Comparison of ENCODE assay signal across 2 cellular contexts in the genomic region with DNA sequence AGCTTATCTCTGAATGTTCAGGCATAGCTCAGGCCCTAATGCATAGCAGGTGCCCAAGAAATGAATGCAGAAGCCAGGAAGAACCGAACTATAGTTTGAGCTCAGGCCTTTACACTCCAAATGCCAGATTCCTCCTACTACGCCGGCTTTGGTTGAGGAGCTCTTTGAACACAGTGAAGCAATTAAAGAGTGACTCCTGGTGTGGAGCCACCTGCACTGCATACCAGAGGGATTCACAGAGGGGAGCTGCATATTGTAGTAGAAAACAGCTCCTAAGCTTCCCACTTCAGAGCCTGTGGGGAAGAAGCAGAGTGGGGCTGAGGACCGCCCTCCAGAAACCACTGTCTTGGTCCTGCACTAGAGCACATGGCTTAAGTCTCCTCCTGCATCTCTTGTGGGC.
TF ChIP-seq lines count a peak whose summit lies in the region.

No MANE protein-coding gene starts in this region.

TF ChIP-seq in GM23338, 12 proteins besides CTCF, POLR2A, EP300 and RAD21:
- TF ChIP-seq EZH2phosphoT487 (IDR thresholded peaks at IDR 0.05; ENCODE audit: unreplicated experiment): no peak
- TF ChIP-seq, protein P1, sequence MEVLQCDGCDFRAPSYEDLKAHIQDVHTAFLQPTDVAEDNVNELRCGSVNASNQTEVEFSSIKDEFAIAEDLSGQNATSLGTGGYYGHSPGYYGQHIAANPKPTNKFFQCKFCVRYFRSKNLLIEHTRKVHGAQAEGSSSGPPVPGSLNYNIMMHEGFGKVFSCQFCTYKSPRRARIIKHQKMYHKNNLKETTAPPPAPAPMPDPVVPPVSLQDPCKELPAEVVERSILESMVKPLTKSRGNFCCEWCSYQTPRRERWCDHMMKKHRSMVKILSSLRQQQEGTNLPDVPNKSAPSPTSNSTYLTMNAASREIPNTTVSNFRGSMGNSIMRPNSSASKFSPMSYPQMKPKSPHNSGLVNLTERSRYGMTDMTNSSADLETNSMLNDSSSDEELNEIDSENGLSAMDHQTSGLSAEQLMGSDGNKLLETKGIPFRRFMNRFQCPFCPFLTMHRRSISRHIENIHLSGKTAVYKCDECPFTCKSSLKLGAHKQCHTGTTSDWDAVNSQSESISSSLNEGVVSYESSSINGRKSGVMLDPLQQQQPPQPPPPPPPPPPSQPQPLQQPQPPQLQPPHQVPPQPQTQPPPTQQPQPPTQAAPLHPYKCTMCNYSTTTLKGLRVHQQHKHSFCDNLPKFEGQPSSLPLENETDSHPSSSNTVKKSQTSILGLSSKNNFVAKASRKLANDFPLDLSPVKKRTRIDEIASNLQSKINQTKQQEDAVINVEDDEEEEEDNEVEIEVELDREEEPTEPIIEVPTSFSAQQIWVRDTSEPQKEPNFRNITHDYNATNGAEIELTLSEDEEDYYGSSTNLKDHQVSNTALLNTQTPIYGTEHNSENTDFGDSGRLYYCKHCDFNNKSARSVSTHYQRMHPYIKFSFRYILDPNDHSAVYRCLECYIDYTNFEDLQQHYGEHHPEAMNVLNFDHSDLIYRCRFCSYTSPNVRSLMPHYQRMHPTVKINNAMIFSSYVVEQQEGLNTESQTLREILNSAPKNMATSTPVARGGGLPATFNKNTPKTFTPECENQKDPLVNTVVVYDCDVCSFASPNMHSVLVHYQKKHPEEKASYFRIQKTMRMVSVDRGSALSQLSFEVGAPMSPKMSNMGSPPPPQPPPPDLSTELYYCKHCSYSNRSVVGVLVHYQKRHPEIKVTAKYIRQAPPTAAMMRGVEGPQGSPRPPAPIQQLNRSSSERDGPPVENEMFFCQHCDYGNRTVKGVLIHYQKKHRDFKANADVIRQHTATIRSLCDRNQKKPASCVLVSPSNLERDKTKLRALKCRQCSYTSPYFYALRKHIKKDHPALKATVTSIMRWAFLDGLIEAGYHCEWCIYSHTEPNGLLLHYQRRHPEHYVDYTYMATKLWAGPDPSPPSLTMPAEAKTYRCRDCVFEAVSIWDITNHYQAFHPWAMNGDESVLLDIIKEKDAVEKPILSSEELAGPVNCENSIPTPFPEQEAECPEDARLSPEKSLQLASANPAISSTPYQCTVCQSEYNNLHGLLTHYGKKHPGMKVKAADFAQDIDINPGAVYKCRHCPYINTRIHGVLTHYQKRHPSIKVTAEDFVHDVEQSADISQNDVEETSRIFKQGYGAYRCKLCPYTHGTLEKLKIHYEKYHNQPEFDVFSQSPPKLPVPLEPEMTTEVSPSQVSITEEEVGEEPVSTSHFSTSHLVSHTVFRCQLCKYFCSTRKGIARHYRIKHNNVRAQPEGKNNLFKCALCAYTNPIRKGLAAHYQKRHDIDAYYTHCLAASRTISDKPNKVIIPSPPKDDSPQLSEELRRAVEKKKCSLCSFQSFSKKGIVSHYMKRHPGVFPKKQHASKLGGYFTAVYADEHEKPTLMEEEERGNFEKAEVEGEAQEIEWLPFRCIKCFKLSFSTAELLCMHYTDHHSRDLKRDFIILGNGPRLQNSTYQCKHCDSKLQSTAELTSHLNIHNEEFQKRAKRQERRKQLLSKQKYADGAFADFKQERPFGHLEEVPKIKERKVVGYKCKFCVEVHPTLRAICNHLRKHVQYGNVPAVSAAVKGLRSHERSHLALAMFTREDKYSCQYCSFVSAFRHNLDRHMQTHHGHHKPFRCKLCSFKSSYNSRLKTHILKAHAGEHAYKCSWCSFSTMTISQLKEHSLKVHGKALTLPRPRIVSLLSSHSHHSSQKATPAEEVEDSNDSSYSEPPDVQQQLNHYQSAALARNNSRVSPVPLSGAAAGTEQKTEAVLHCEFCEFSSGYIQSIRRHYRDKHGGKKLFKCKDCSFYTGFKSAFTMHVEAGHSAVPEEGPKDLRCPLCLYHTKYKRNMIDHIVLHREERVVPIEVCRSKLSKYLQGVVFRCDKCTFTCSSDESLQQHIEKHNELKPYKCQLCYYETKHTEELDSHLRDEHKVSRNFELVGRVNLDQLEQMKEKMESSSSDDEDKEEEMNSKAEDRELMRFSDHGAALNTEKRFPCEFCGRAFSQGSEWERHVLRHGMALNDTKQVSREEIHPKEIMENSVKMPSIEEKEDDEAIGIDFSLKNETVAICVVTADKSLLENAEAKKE (CRISPR knock-in tag; IDR thresholded peaks at IDR 0.05): peak; percentile 86

TF ChIP-seq in WTC11, 78 proteins besides CTCF, POLR2A, EP300 and RAD21:
- TF ChIP-seq ZNF423 (CRISPR knock-in tag; IDR thresholded peaks at IDR 0.05) (peak; percentile 55; the same call in 1 of the 2 replicates), ZBTB21 (CRISPR knock-in tag; IDR thresholded peaks at IDR 0.05; ENCODE audit: borderline replicate concordance) (no peak), JAZF1 (CRISPR knock-in tag; IDR thresholded peaks at IDR 0.05) (no peak), SMAD3 (CRISPR knock-in tag; IDR thresholded peaks at IDR 0.05; ENCODE audit: borderline replicate concordance) (peak; percentile 15; the same call in 1 of the 2 replicates), ZNF396 (CRISPR knock-in tag; IDR thresholded peaks at IDR 0.05; ENCODE audit: borderline replicate concordance) (no peak), IRF2 (CRISPR knock-in tag; IDR thresholded peaks at IDR 0.05; ENCODE audit: borderline replicate concordance, low read depth) (no peak), ZNF416 (CRISPR knock-in tag; IDR thresholded peaks at IDR 0.05) (no peak), CREM (CRISPR knock-in tag; IDR thresholded peaks at IDR 0.05) (no peak), GTF2I (CRISPR knock-in tag; conservative IDR thresholded peaks at IDR 0.05) (no peak), MXD4 (CRISPR knock-in tag; IDR thresholded peaks at IDR 0.05; ENCODE audit: borderline replicate concordance) (no peak)
- TF ChIP-seq, protein P2, sequence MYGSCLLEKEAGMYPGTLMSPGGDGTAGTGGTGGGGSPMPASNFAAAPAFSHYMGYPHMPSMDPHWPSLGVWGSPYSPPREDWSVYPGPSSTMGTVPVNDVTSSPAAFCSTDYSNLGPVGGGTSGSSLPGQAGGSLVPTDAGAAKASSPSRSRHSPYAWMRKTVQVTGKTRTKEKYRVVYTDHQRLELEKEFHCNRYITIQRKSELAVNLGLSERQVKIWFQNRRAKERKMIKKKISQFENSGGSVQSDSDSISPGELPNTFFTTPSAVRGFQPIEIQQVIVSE (CRISPR knock-in tag; IDR thresholded peaks at IDR 0.05; ENCODE audit: borderline replicate concordance): no peak
- TF ChIP-seq, protein P3, sequence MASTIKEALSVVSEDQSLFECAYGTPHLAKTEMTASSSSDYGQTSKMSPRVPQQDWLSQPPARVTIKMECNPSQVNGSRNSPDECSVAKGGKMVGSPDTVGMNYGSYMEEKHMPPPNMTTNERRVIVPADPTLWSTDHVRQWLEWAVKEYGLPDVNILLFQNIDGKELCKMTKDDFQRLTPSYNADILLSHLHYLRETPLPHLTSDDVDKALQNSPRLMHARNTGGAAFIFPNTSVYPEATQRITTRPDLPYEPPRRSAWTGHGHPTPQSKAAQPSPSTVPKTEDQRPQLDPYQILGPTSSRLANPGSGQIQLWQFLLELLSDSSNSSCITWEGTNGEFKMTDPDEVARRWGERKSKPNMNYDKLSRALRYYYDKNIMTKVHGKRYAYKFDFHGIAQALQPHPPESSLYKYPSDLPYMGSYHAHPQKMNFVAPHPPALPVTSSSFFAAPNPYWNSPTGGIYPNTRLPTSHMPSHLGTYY (CRISPR knock-in tag; IDR thresholded peaks at IDR 0.05): no peak
- TF ChIP-seq, protein P4, sequence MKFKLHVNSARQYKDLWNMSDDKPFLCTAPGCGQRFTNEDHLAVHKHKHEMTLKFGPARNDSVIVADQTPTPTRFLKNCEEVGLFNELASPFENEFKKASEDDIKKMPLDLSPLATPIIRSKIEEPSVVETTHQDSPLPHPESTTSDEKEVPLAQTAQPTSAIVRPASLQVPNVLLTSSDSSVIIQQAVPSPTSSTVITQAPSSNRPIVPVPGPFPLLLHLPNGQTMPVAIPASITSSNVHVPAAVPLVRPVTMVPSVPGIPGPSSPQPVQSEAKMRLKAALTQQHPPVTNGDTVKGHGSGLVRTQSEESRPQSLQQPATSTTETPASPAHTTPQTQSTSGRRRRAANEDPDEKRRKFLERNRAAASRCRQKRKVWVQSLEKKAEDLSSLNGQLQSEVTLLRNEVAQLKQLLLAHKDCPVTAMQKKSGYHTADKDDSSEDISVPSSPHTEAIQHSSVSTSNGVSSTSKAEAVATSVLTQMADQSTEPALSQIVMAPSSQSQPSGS (CRISPR knock-in tag; IDR thresholded peaks at IDR 0.05; ENCODE audit: borderline replicate concordance, low read depth): no peak
- TF ChIP-seq, protein P5, sequence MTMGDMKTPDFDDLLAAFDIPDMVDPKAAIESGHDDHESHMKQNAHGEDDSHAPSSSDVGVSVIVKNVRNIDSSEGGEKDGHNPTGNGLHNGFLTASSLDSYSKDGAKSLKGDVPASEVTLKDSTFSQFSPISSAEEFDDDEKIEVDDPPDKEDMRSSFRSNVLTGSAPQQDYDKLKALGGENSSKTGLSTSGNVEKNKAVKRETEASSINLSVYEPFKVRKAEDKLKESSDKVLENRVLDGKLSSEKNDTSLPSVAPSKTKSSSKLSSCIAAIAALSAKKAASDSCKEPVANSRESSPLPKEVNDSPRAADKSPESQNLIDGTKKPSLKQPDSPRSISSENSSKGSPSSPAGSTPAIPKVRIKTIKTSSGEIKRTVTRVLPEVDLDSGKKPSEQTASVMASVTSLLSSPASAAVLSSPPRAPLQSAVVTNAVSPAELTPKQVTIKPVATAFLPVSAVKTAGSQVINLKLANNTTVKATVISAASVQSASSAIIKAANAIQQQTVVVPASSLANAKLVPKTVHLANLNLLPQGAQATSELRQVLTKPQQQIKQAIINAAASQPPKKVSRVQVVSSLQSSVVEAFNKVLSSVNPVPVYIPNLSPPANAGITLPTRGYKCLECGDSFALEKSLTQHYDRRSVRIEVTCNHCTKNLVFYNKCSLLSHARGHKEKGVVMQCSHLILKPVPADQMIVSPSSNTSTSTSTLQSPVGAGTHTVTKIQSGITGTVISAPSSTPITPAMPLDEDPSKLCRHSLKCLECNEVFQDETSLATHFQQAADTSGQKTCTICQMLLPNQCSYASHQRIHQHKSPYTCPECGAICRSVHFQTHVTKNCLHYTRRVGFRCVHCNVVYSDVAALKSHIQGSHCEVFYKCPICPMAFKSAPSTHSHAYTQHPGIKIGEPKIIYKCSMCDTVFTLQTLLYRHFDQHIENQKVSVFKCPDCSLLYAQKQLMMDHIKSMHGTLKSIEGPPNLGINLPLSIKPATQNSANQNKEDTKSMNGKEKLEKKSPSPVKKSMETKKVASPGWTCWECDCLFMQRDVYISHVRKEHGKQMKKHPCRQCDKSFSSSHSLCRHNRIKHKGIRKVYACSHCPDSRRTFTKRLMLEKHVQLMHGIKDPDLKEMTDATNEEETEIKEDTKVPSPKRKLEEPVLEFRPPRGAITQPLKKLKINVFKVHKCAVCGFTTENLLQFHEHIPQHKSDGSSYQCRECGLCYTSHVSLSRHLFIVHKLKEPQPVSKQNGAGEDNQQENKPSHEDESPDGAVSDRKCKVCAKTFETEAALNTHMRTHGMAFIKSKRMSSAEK (CRISPR knock-in tag; IDR thresholded peaks at IDR 0.05; ENCODE audit: borderline replicate concordance): no peak
- TF ChIP-seq, protein P6, sequence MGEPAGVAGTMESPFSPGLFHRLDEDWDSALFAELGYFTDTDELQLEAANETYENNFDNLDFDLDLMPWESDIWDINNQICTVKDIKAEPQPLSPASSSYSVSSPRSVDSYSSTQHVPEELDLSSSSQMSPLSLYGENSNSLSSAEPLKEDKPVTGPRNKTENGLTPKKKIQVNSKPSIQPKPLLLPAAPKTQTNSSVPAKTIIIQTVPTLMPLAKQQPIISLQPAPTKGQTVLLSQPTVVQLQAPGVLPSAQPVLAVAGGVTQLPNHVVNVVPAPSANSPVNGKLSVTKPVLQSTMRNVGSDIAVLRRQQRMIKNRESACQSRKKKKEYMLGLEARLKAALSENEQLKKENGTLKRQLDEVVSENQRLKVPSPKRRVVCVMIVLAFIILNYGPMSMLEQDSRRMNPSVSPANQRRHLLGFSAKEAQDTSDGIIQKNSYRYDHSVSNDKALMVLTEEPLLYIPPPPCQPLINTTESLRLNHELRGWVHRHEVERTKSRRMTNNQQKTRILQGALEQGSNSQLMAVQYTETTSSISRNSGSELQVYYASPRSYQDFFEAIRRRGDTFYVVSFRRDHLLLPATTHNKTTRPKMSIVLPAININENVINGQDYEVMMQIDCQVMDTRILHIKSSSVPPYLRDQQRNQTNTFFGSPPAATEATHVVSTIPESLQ (CRISPR knock-in tag; IDR thresholded peaks at IDR 0.05): no peak
- TF ChIP-seq, protein P7, sequence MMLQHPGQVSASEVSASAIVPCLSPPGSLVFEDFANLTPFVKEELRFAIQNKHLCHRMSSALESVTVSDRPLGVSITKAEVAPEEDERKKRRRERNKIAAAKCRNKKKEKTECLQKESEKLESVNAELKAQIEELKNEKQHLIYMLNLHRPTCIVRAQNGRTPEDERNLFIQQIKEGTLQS (CRISPR knock-in tag; conservative IDR thresholded peaks at IDR 0.05): no peak
- TF ChIP-seq, protein P8, sequence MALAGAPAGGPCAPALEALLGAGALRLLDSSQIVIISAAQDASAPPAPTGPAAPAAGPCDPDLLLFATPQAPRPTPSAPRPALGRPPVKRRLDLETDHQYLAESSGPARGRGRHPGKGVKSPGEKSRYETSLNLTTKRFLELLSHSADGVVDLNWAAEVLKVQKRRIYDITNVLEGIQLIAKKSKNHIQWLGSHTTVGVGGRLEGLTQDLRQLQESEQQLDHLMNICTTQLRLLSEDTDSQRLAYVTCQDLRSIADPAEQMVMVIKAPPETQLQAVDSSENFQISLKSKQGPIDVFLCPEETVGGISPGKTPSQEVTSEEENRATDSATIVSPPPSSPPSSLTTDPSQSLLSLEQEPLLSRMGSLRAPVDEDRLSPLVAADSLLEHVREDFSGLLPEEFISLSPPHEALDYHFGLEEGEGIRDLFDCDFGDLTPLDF (CRISPR knock-in tag; IDR thresholded peaks at IDR 0.05): no peak
